9 cellular contexts compared by ENCODE assay signal in genomic region chr16:9053006-9053601, GRCh38. TPM values are rescaled to one million over a fixed set of nuclear protein-coding genes. Genes with fewer than 3 reads are reported as not detected.
A peak's percentile ranks its signal among the peaks of the same experiment; 100 is the strongest.
DNase-seq lines count a peak whose midpoint lies in the region; ATAC-seq and TF ChIP-seq lines count a peak whose summit lies in the region.
"Had no signal": no experiment of that assay in that cellular context is flagged by ENCODE, and none has a peak within 500 bp of the region (broad histone marks: within the 10 kb centered on the region; RNA-seq: fewer than 3 reads in every experiment).

No MANE protein-coding gene starts in this region.

- H3K27ac ChIP-seq in colonic mucosa (no peak overlapping the region), lung (ENCODE audit: low read depth in 1 of 2, low read length in 1 of 2) (no peak overlapping the region)
- H3K27ac ChIP-seq: C4-2B had no signal

- peak; percentile 28 to 50 for DNase-seq in activated CD4-positive, alpha-beta T cell treated with anti-CD3 and anti-CD28 coated beads, Interleukin-2, amount 50 U/mL, for 48 hours
- no peak for DNase-seq in activated CD4-positive, alpha-beta T cell treated with anti-CD3 and anti-CD28 coated beads, Interleukin-2, amount 50 U/mL, for 4 hours
- DNase-seq in NCI-H226: peak; percentile 63
- peak; percentile 46 for DNase-seq in colonic mucosa
- DNase-seq in lung (ENCODE audit: low spot score): peak; percentile 57
- DNase-seq in NCI-H187 treated with DMSO at 0.1 percent for 48 hours (lab: John Stamatoyannopoulos, UW): no peak

- H3K36me3 ChIP-seq in colonic mucosa (no peaks in the 10 kb centered on the region), lung (ENCODE audit: control insufficient read depth in 2 of 2, insufficient read depth in 2 of 2, low read length in 2 of 2) (no peaks in the 10 kb centered on the region)

- no peak for TF ChIP-seq CTCF in colonic mucosa (IDR thresholded peaks at IDR 0.05)
- TF ChIP-seq CTCF in lung (IDR thresholded peaks at IDR 0.05; ENCODE audit: control extremely low read depth, extremely low read depth): no peak

- H3K9ac ChIP-seq in colonic mucosa (ENCODE audit: low read depth in 2 of 2, low read length in 2 of 2): no peak overlapping the region

- WGBS in lung, 2 donors: 42 to 45% methylated on average over 9 of the region's 9 CpGs

- H3K4me3 ChIP-seq in colonic mucosa (no peak overlapping the region), lung (no peak overlapping the region)

- intact Hi-C loops in colonic mucosa (cut with DNase I): no loop called here

- H3K27me3 ChIP-seq in colonic mucosa: no peaks in the 10 kb centered on the region
- no peaks in the 10 kb centered on the region for H3K27me3 ChIP-seq in lung (ENCODE audit: control insufficient read depth, insufficient read depth)

- ATAC-seq in lung (ENCODE audit: insufficient read depth, low FRiP score) (no peak), GM21528 (IDR thresholded peaks at IDR 0.05; ENCODE audit: low FRiP score, unreplicated experiment) (no peak), HG03025 (IDR thresholded peaks at IDR 0.05; ENCODE audit: low FRiP score, unreplicated experiment) (no peak)

- no peaks in the 10 kb centered on the region for H3K9me3 ChIP-seq in colonic mucosa
- H3K9me3 ChIP-seq in lung (ENCODE audit: control insufficient read depth in 2 of 2, insufficient read depth in 1 of 2, low read length in 1 of 2): no peaks in the 10 kb centered on the region

- H3K4me1 ChIP-seq in colonic mucosa (peaks cover 1% of the 10 kb centered on the region), lung (ENCODE audit: control insufficient read depth in 2 of 2, insufficient read depth in 2 of 2, low read length in 2 of 2) (peaks cover under 1 to 3% of the 10 kb centered on the region in 2 donors)

RNA-seq across cellular contexts. Expression of gene HAPSTR1, which starts 38.3 kb away (rescaled TPM):
- total RNA-seq in colonic mucosa (10 to 100 TPM; 50.2 to 57.0 TPM), lung (10 to 100 TPM; 62.7 to 81.7 TPM)
- 10 to 100 TPM; 10.1 to 18.5 TPM for polyA plus RNA-seq in lung

Comparison
In these comparisons a context has a peak if more than half of its experiments do, and no peak if none do; other contexts are left out.
1. DNase-seq: peak in activated CD4-positive, alpha-beta T cell treated with anti-CD3 and anti-CD28 coated beads, Interleukin-2, amount 50 U/mL, for 48 hours (2 of 2), NCI-H226 (single experiment), colonic mucosa (single experiment) and lung (single experiment); none in activated CD4-positive, alpha-beta T cell treated with anti-CD3 and anti-CD28 coated beads, Interleukin-2, amount 50 U/mL, for 4 hours (0 of 2) and NCI-H187 treated with DMSO at 0.1 percent for 48 hours (single experiment).